In the genomic region with DNA sequence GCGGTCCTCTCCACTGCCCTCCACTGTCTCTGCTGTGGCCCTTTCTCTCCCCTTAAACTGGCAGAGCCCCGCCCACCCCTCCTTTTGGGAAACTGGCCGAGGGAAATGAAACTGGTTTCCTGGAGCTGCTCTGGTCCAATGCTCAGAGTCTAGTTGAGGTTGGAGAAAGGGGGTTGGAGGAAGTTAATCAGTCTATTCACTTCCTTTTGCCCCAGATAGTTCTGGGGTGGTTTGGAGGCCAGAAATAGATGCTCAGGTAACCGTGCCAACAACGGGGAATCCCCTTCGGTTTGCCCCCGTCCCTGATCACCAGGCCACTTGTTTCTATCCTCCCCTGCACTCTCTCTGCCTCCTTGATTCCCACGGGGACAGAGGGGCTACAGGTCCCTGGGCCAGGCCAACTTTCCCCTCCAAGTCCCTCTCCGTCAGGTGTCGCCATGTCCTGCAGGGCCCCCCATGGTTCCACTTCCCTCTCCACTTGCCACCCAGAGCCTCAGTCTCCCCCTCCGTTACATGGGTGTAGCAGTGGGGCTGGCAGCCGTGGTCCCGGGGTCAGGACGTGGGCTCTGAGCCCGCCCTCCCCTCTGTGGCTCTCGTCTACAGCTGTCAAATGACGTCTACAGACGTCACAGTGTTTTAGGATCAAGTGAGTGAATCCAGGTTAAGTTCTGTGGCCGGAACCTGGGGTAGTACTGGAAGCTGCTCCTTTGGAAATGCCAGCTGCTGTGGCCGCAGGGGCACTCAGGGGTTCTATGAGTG, we compare ENCODE assay signal across 1 cellular context.
TF ChIP-seq lines count a peak whose summit lies in the region.

A gene with protein sequence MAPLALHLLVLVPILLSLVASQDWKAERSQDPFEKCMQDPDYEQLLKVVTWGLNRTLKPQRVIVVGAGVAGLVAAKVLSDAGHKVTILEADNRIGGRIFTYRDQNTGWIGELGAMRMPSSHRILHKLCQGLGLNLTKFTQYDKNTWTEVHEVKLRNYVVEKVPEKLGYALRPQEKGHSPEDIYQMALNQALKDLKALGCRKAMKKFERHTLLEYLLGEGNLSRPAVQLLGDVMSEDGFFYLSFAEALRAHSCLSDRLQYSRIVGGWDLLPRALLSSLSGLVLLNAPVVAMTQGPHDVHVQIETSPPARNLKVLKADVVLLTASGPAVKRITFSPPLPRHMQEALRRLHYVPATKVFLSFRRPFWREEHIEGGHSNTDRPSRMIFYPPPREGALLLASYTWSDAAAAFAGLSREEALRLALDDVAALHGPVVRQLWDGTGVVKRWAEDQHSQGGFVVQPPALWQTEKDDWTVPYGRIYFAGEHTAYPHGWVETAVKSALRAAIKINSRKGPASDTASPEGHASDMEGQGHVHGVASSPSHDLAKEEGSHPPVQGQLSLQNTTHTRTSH (minus strand): TSS at position 25 of the 759 bp plus-strand sequence. CDS start 727 bp downstream, outside the sequence.

TF ChIP-seq in GM12878, 131 proteins besides CTCF, POLR2A, EP300 and RAD21 (continues in another document):
- 0 out of 2 replicates have a peak, but pooled peaks have one; percentile 9 for TF ChIP-seq CHD2 (IDR thresholded peaks at IDR 0.05; ENCODE audit: borderline replicate concordance, low read depth, low read length)
- no peak for TF ChIP-seq SMAD1 (IDR thresholded peaks at IDR 0.05; ENCODE audit: low read depth, partially characterized antibody)
- TF ChIP-seq CEBPB (IDR thresholded peaks at IDR 0.05; ENCODE audit: borderline replicate concordance in 1 of 2, low read depth in 2 of 2, low read length in 2 of 2), result no peak
- peak; percentile 76 for TF ChIP-seq SP1 (IDR thresholded peaks at IDR 0.05; ENCODE audit: low read depth, low read length)
- peak; percentile 79 for TF ChIP-seq TBL1XR1 (IDR thresholded peaks at IDR 0.05; ENCODE audit: low read depth, low read length)
- TF ChIP-seq, protein P1, sequence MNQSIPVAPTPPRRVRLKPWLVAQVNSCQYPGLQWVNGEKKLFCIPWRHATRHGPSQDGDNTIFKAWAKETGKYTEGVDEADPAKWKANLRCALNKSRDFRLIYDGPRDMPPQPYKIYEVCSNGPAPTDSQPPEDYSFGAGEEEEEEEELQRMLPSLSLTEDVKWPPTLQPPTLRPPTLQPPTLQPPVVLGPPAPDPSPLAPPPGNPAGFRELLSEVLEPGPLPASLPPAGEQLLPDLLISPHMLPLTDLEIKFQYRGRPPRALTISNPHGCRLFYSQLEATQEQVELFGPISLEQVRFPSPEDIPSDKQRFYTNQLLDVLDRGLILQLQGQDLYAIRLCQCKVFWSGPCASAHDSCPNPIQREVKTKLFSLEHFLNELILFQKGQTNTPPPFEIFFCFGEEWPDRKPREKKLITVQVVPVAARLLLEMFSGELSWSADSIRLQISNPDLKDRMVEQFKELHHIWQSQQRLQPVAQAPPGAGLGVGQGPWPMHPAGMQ (IDR thresholded peaks at IDR 0.05; ENCODE audit: borderline replicate concordance), result no peak
- 0 out of 2 replicates have a peak, but pooled peaks have one; percentile 58 for TF ChIP-seq POLR2AphosphoS2 (IDR thresholded peaks at IDR 0.05; ENCODE audit: low read depth, low read length)
- TF ChIP-seq MXI1 (IDR thresholded peaks at IDR 0.05; ENCODE audit: low read depth, low read length), result peak; percentile 51
- TF ChIP-seq, protein P2, sequence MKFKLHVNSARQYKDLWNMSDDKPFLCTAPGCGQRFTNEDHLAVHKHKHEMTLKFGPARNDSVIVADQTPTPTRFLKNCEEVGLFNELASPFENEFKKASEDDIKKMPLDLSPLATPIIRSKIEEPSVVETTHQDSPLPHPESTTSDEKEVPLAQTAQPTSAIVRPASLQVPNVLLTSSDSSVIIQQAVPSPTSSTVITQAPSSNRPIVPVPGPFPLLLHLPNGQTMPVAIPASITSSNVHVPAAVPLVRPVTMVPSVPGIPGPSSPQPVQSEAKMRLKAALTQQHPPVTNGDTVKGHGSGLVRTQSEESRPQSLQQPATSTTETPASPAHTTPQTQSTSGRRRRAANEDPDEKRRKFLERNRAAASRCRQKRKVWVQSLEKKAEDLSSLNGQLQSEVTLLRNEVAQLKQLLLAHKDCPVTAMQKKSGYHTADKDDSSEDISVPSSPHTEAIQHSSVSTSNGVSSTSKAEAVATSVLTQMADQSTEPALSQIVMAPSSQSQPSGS (IDR thresholded peaks at IDR 0.05; ENCODE audit: low read length), result no peak; the same call in 1 of the 2 replicates
- peak; percentile 53; the same call in 1 of the 2 replicates for TF ChIP-seq SIN3A (IDR thresholded peaks at IDR 0.05; ENCODE audit: low read depth, low read length)
- no peak for TF ChIP-seq YBX1 (IDR thresholded peaks at IDR 0.05)
- TF ChIP-seq IKZF1 (conservative IDR thresholded peaks at IDR 0.05), result peak; percentile 98
- TF ChIP-seq, protein P3, sequence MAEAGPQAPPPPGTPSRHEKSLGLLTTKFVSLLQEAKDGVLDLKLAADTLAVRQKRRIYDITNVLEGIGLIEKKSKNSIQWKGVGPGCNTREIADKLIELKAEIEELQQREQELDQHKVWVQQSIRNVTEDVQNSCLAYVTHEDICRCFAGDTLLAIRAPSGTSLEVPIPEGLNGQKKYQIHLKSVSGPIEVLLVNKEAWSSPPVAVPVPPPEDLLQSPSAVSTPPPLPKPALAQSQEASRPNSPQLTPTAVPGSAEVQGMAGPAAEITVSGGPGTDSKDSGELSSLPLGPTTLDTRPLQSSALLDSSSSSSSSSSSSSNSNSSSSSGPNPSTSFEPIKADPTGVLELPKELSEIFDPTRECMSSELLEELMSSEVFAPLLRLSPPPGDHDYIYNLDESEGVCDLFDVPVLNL (IDR thresholded peaks at IDR 0.05; ENCODE audit: low read depth, low read length), result no peak
- TF ChIP-seq, protein P4, sequence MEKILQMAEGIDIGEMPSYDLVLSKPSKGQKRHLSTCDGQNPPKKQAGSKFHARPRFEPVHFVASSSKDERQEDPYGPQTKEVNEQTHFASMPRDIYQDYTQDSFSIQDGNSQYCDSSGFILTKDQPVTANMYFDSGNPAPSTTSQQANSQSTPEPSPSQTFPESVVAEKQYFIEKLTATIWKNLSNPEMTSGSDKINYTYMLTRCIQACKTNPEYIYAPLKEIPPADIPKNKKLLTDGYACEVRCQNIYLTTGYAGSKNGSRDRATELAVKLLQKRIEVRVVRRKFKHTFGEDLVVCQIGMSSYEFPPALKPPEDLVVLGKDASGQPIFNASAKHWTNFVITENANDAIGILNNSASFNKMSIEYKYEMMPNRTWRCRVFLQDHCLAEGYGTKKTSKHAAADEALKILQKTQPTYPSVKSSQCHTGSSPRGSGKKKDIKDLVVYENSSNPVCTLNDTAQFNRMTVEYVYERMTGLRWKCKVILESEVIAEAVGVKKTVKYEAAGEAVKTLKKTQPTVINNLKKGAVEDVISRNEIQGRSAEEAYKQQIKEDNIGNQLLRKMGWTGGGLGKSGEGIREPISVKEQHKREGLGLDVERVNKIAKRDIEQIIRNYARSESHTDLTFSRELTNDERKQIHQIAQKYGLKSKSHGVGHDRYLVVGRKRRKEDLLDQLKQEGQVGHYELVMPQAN (conservative IDR thresholded peaks at IDR 0.05), result peak; percentile 61
- TF ChIP-seq CREB1 (IDR thresholded peaks at IDR 0.05; ENCODE audit: low read depth), result peak; percentile 93
- no peak for TF ChIP-seq STAT3 (IDR thresholded peaks at IDR 0.05; ENCODE audit: low read depth, low read length)
- peak; percentile 34 for TF ChIP-seq NBN (IDR thresholded peaks at IDR 0.05)
- TF ChIP-seq PML (IDR thresholded peaks at IDR 0.05; ENCODE audit: low read length), result peak; percentile 80; the same call in 1 of the 2 replicates
- peak; percentile 70; the same call in 1 of the 2 replicates for TF ChIP-seq POLR2AphosphoS5 (IDR thresholded peaks at IDR 0.05; ENCODE audit: low read length)
- 0 out of 2 replicates have a peak, but pooled peaks have one; percentile 10 for TF ChIP-seq TCF12 (IDR thresholded peaks at IDR 0.05; ENCODE audit: low read depth, low read length)
- TF ChIP-seq NFXL1 (IDR thresholded peaks at IDR 0.05; ENCODE audit: borderline replicate concordance), result no peak
- TF ChIP-seq ZZZ3 (IDR thresholded peaks at IDR 0.05; ENCODE audit: control insufficient read depth, insufficient read length, low read depth), result no peak
- TF ChIP-seq BMI1 (IDR thresholded peaks at IDR 0.05; ENCODE audit: borderline replicate concordance), result peak; percentile 51; the same call in 1 of the 2 replicates
- TF ChIP-seq CBFB (IDR thresholded peaks at IDR 0.05; ENCODE audit: low read depth), result no peak
- no peak for TF ChIP-seq PAX8 (IDR thresholded peaks at IDR 0.05)
- TF ChIP-seq, protein P5, sequence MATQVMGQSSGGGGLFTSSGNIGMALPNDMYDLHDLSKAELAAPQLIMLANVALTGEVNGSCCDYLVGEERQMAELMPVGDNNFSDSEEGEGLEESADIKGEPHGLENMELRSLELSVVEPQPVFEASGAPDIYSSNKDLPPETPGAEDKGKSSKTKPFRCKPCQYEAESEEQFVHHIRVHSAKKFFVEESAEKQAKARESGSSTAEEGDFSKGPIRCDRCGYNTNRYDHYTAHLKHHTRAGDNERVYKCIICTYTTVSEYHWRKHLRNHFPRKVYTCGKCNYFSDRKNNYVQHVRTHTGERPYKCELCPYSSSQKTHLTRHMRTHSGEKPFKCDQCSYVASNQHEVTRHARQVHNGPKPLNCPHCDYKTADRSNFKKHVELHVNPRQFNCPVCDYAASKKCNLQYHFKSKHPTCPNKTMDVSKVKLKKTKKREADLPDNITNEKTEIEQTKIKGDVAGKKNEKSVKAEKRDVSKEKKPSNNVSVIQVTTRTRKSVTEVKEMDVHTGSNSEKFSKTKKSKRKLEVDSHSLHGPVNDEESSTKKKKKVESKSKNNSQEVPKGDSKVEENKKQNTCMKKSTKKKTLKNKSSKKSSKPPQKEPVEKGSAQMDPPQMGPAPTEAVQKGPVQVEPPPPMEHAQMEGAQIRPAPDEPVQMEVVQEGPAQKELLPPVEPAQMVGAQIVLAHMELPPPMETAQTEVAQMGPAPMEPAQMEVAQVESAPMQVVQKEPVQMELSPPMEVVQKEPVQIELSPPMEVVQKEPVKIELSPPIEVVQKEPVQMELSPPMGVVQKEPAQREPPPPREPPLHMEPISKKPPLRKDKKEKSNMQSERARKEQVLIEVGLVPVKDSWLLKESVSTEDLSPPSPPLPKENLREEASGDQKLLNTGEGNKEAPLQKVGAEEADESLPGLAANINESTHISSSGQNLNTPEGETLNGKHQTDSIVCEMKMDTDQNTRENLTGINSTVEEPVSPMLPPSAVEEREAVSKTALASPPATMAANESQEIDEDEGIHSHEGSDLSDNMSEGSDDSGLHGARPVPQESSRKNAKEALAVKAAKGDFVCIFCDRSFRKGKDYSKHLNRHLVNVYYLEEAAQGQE (IDR thresholded peaks at IDR 0.05; ENCODE audit: low read depth, low read length), result no peak
- TF ChIP-seq, protein P6, sequence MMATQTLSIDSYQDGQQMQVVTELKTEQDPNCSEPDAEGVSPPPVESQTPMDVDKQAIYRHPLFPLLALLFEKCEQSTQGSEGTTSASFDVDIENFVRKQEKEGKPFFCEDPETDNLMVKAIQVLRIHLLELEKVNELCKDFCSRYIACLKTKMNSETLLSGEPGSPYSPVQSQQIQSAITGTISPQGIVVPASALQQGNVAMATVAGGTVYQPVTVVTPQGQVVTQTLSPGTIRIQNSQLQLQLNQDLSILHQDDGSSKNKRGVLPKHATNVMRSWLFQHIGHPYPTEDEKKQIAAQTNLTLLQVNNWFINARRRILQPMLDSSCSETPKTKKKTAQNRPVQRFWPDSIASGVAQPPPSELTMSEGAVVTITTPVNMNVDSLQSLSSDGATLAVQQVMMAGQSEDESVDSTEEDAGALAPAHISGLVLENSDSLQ (IDR thresholded peaks at IDR 0.05), result peak; percentile 60
- TF ChIP-seq, protein P7, sequence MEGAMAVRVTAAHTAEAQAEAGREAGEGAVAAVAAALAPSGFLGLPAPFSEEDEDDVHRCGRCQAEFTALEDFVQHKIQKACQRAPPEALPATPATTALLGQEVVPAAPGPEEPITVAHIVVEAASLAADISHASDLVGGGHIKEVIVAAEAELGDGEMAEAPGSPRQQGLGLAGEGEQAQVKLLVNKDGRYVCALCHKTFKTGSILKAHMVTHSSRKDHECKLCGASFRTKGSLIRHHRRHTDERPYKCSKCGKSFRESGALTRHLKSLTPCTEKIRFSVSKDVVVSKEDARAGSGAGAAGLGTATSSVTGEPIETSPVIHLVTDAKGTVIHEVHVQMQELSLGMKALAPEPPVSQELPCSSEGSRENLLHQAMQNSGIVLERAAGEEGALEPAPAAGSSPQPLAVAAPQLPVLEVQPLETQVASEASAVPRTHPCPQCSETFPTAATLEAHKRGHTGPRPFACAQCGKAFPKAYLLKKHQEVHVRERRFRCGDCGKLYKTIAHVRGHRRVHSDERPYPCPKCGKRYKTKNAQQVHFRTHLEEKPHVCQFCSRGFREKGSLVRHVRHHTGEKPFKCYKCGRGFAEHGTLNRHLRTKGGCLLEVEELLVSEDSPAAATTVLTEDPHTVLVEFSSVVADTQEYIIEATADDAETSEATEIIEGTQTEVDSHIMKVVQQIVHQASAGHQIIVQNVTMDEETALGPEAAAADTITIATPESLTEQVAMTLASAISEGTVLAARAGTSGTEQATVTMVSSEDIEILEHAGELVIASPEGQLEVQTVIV (IDR thresholded peaks at IDR 0.05; ENCODE audit: borderline replicate concordance, partially characterized antibody), result no peak
- peak in 1 of 2 experiments; percentile 88; a peak in 2 of 4 replicates for TF ChIP-seq ETV6 (conservative IDR thresholded peaks at IDR 0.05 in 1 of 2, IDR thresholded peaks at IDR 0.05 in 1 of 2; ENCODE audit: borderline replicate concordance in 1 of 2, low read depth in 1 of 2)
- TF ChIP-seq, protein P8, sequence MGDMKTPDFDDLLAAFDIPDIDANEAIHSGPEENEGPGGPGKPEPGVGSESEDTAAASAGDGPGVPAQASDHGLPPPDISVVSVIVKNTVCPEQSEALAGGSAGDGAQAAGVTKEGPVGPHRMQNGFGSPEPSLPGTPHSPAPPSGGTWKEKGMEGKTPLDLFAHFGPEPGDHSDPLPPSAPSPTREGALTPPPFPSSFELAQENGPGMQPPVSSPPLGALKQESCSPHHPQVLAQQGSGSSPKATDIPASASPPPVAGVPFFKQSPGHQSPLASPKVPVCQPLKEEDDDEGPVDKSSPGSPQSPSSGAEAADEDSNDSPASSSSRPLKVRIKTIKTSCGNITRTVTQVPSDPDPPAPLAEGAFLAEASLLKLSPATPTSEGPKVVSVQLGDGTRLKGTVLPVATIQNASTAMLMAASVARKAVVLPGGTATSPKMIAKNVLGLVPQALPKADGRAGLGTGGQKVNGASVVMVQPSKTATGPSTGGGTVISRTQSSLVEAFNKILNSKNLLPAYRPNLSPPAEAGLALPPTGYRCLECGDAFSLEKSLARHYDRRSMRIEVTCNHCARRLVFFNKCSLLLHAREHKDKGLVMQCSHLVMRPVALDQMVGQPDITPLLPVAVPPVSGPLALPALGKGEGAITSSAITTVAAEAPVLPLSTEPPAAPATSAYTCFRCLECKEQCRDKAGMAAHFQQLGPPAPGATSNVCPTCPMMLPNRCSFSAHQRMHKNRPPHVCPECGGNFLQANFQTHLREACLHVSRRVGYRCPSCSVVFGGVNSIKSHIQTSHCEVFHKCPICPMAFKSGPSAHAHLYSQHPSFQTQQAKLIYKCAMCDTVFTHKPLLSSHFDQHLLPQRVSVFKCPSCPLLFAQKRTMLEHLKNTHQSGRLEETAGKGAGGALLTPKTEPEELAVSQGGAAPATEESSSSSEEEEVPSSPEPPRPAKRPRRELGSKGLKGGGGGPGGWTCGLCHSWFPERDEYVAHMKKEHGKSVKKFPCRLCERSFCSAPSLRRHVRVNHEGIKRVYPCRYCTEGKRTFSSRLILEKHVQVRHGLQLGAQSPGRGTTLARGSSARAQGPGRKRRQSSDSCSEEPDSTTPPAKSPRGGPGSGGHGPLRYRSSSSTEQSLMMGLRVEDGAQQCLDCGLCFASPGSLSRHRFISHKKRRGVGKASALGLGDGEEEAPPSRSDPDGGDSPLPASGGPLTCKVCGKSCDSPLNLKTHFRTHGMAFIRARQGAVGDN (IDR thresholded peaks at IDR 0.05), result peak; percentile 59; the same call in 1 of the 2 replicates
- peak; percentile 63; the same call in 1 of the 2 replicates for TF ChIP-seq RB1 (IDR thresholded peaks at IDR 0.05; ENCODE audit: borderline replicate concordance)
- peak; percentile 96 for TF ChIP-seq MEF2B (IDR thresholded peaks at IDR 0.05; ENCODE audit: partially characterized antibody, poor library complexity, severe bottlenecking)
- 0 out of 2 replicates have a peak, but pooled peaks have one; percentile 50 for TF ChIP-seq RCOR1 (conservative IDR thresholded peaks at IDR 0.05; ENCODE audit: low read depth, low read length)
- peak; percentile 89 for TF ChIP-seq DPF2 (IDR thresholded peaks at IDR 0.05)
